1 cellular context compared by ENCODE assay signal in genomic region chr16:15093940-15094827, GRCh38.
TF ChIP-seq lines count a peak whose summit lies in the region.

RRN3 (minus strand) TSS chr16:15094272; CDS start chr16:15094233, 39 bp downstream.

TF ChIP-seq in HEK293, 187 proteins besides CTCF, POLR2A, EP300 and RAD21 (continued from another document):
- TF ChIP-seq ZNF335 (tag by site-specific recombination; conservative IDR thresholded peaks at IDR 0.05) (peak; percentile 35), ZNF501 (tag by site-specific recombination; IDR thresholded peaks at IDR 0.05) (0 out of 2 replicates have a peak, but pooled peaks have one; percentile 44), ZNF596 (tag by site-specific recombination; IDR thresholded peaks at IDR 0.05) (peak; percentile 92), ZNF629 (tag by site-specific recombination; IDR thresholded peaks at IDR 0.05) (peak; percentile 75), ZNF692 (tag by site-specific recombination; IDR thresholded peaks at IDR 0.05) (peak; percentile 63), KLF9 (tag by site-specific recombination; IDR thresholded peaks at IDR 0.05; ENCODE audit: low read depth) (peak; percentile 27; the same call in 1 of the 2 replicates), ZEB2 (tag by site-specific recombination; IDR thresholded peaks at IDR 0.05) (peak; percentile 38; the same call in 1 of the 2 replicates), PRDM10 (tag by site-specific recombination; IDR thresholded peaks at IDR 0.05) (peak; percentile 61), ZXDB (tag by site-specific recombination; IDR thresholded peaks at IDR 0.05) (peak; percentile 61), KLF17 (tag by site-specific recombination; IDR thresholded peaks at IDR 0.05) (0 out of 2 replicates have a peak, but pooled peaks have one; percentile 39), ZBTB17 (tag by site-specific recombination; IDR thresholded peaks at IDR 0.05) (peak; percentile 86), KLF10 (tag by site-specific recombination; IDR thresholded peaks at IDR 0.05) (peak; percentile 68), PBX3 (CRISPR knock-in tag; IDR thresholded peaks at IDR 0.05) (peak; percentile 86; the same call in 1 of the 2 replicates), SP3 (tag by site-specific recombination; IDR thresholded peaks at IDR 0.05) (peak; percentile 70), ZFP69B (tag by site-specific recombination; IDR thresholded peaks at IDR 0.05) (0 out of 2 replicates have a peak, but pooled peaks have one; percentile 32), IKZF3 (tag by site-specific recombination; IDR thresholded peaks at IDR 0.05) (peak; percentile 82), ZNF24 (tag by site-specific recombination; IDR thresholded peaks at IDR 0.05) (peak; percentile 70; the same call in 1 of the 2 replicates), YY1 (tag by site-specific recombination; IDR thresholded peaks at IDR 0.05) (peak; percentile 73), ZNF394 (tag by site-specific recombination; IDR thresholded peaks at IDR 0.05; ENCODE audit: borderline replicate concordance) (peak; percentile 71; the same call in 1 of the 2 replicates), ZNF2 (tag by site-specific recombination; IDR thresholded peaks at IDR 0.05) (peak; percentile 58; the same call in 1 of the 2 replicates), MZF1 (tag by site-specific recombination; IDR thresholded peaks at IDR 0.05; ENCODE audit: borderline replicate concordance) (peak; percentile 52; the same call in 1 of the 2 replicates), ZBTB11 (tag by site-specific recombination; conservative IDR thresholded peaks at IDR 0.05; ENCODE audit: low read depth) (peak; percentile 80), YY2 (tag by site-specific recombination; IDR thresholded peaks at IDR 0.05) (peak; percentile 67), SP7 (tag by site-specific recombination; IDR thresholded peaks at IDR 0.05) (peak; percentile 76), KLF7 (tag by site-specific recombination; IDR thresholded peaks at IDR 0.05; ENCODE audit: borderline replicate concordance) (peak; percentile 52; the same call in 1 of the 2 replicates)
